13 cellular contexts compared by ENCODE assay signal in genomic region chr12:110545812-110546211, GRCh38. TPM values are rescaled to one million over a fixed set of nuclear protein-coding genes. Genes with fewer than 3 reads are reported as not detected.
A peak's percentile ranks its signal among the peaks of the same experiment; 100 is the strongest.
DNase-seq lines count a peak whose midpoint lies in the region; ATAC-seq, FAIRE-seq and TF ChIP-seq lines count a peak whose summit lies in the region.
"Had no signal": no experiment of that assay in that cellular context is flagged by ENCODE, and none has a peak within 500 bp of the region (broad histone marks: within the 10 kb centered on the region; RNA-seq: fewer than 3 reads in every experiment).

No MANE protein-coding gene starts in this region.

- CTCF ChIA-PET in GM10248 (lab: Yijun Ruan, JAX), result interaction anchor here (0.7 to 0.8 kb wide), 2 partner anchors 9 to 57 kb away, joined by 3 to 4 read pairs; no protein-coding TSS in a partner anchor

- TF ChIP-seq CTCF in natural killer cell (IDR thresholded peaks at IDR 0.05), result no peak
- no peak for TF ChIP-seq CTCF in astrocyte (IDR thresholded peaks at IDR 0.05; ENCODE audit: insufficient read depth, low read depth, low read length)
- TF ChIP-seq CTCF in GM10248 (IDR thresholded peaks at IDR 0.05; ENCODE audit: control extremely low read depth, extremely low read depth, low read depth, missing control alignments), result no peak

- peaks cover 17% of the 10 kb centered on the region for H3K4me1 ChIP-seq in astrocyte (ENCODE audit: insufficient read depth, low read length)

- H3K4me2 ChIP-seq in astrocyte (ENCODE audit: low read length), result peak overlapping the region; percentile 48

- no peaks in the 10 kb centered on the region for H3K27me3 ChIP-seq in astrocyte (ENCODE audit: insufficient read depth, low read length)
- H3K27me3 ChIP-seq: right lobe of liver had no signal

- intact Hi-C loops in natural killer cell (cut with micrococcal nuclease), result loop anchor here (5.0 kb wide), 1 partner anchor 36 kb away; the partner anchor contains the start of gene PPTC7

- no peaks in the 10 kb centered on the region for H3K9me3 Mint-ChIP-seq in natural killer cell
- H3K9me3 Mint-ChIP-seq in natural killer cell treated with Interleukin-12 subunit alpha and Interleukin-12 subunit beta and Interleukin-15 and Interleukin-18, amount 100 ng/mL, for 72 hours, result no peaks in the 10 kb centered on the region
- no peaks in the 10 kb centered on the region for H3K9me3 Mint-ChIP-seq in astrocyte (ENCODE audit: unreplicated experiment)
- no peaks in the 10 kb centered on the region for H3K9me3 Mint-ChIP-seq in memory B cell
- H3K9me3 Mint-ChIP-seq: activated naive CD4-positive, alpha-beta T cell treated with anti-CD3 and anti-CD28 coated beads, Interleukin-2, amount 10 ng/mL, durations not matched to agents 7 days and 5 days had no signal

- DNase-seq in natural killer cell, result no peak
- no peak for DNase-seq in natural killer cell treated with Interleukin-12 subunit alpha and Interleukin-12 subunit beta and Interleukin-15 and Interleukin-18, amount 100 ng/mL, for 72 hours (ENCODE audit: low spot score)
- DNase-seq in astrocyte (ENCODE audit: low read depth), result no peak
- no peak for DNase-seq in memory B cell (ENCODE audit: low spot score in 2 of 2)
- DNase-seq in GM10248 (ENCODE audit: extremely low spot score), result no peak
- no peak for DNase-seq in stimulated activated CD4-positive, alpha-beta T cell treated with anti-CD3 and anti-CD28 coated beads, Interleukin-2, amount 100 ng/mL, for 48 hours
- no peak for DNase-seq in NCI-H2171 (lab: John Stamatoyannopoulos, UW)
- DNase-seq: activated naive CD4-positive, alpha-beta T cell treated with anti-CD3 and anti-CD28 coated beads, Interleukin-2, amount 10 ng/mL, durations not matched to agents 7 days and 5 days; NCI-H510A; right lobe of liver; SIG-M5 had no signal

- no peaks in the 10 kb centered on the region for H3K9me3 ChIP-seq in astrocyte (ENCODE audit: insufficient read depth, low read depth, low read length)
- H3K9me3 ChIP-seq: right lobe of liver had no signal

- POLR2A ChIA-PET in GM10248 (lab: Yijun Ruan, JAX), result no interaction called here

- H3K36me3 ChIP-seq in astrocyte (ENCODE audit: insufficient read depth, low read length), result peaks cover 3% of the 10 kb centered on the region

- peak overlapping the region; percentile 46 for H3K27ac ChIP-seq in astrocyte (ENCODE audit: low read depth, low read length)
- H3K27ac ChIP-seq: HL-60 had no signal

- peak overlapping the region; percentile 15 for H3K9ac ChIP-seq in astrocyte (ENCODE audit: low read length)

- H3K4me1 Mint-ChIP-seq in natural killer cell, result peaks cover 34 to 39% of the 10 kb centered on the region in 2 donors
- peaks cover 34 to 41% of the 10 kb centered on the region in 2 donors for H3K4me1 Mint-ChIP-seq in natural killer cell treated with Interleukin-12 subunit alpha and Interleukin-12 subunit beta and Interleukin-15 and Interleukin-18, amount 100 ng/mL, for 72 hours (ENCODE audit: low read depth in 2 of 2)
- H3K4me1 Mint-ChIP-seq in astrocyte (ENCODE audit: low read depth, unreplicated experiment), result peaks cover 28% of the 10 kb centered on the region
- H3K4me1 Mint-ChIP-seq in memory B cell, result peaks cover 28% of the 10 kb centered on the region

- H2AFZ ChIP-seq in astrocyte (ENCODE audit: low read depth, low read length), result no peak overlapping the region

- H3K27ac Mint-ChIP-seq in natural killer cell (peak overlapping the region; percentile 19 to 25), astrocyte (ENCODE audit: unreplicated experiment) (peak overlapping the region; percentile 71), memory B cell (peak overlapping the region; percentile 81)
- peak overlapping the region in 1 of 2 donors; percentile 65 for H3K27ac Mint-ChIP-seq in natural killer cell treated with Interleukin-12 subunit alpha and Interleukin-12 subunit beta and Interleukin-15 and Interleukin-18, amount 100 ng/mL, for 72 hours
- H3K27ac Mint-ChIP-seq: activated naive CD4-positive, alpha-beta T cell treated with anti-CD3 and anti-CD28 coated beads, Interleukin-2, amount 10 ng/mL, durations not matched to agents 7 days and 5 days had no signal

- no peak overlapping the region for H3K4me3 ChIP-seq in astrocyte (ENCODE audit: insufficient read depth, low read depth, low read length)
- H3K4me3 ChIP-seq: right lobe of liver had no signal

- H3K79me2 ChIP-seq in astrocyte (ENCODE audit: insufficient read depth, low read length), result no peaks in the 10 kb centered on the region

- H3K4me3 Mint-ChIP-seq in natural killer cell (no peak overlapping the region), astrocyte (ENCODE audit: unreplicated experiment) (peak overlapping the region; percentile 23), memory B cell (no peak overlapping the region)
- no peak overlapping the region for H3K4me3 Mint-ChIP-seq in natural killer cell treated with Interleukin-12 subunit alpha and Interleukin-12 subunit beta and Interleukin-15 and Interleukin-18, amount 100 ng/mL, for 72 hours
- H3K4me3 Mint-ChIP-seq: activated naive CD4-positive, alpha-beta T cell treated with anti-CD3 and anti-CD28 coated beads, Interleukin-2, amount 10 ng/mL, durations not matched to agents 7 days and 5 days had no signal

- H3K36me3 Mint-ChIP-seq in natural killer cell, result no peaks in the 10 kb centered on the region
- H3K36me3 Mint-ChIP-seq in natural killer cell treated with Interleukin-12 subunit alpha and Interleukin-12 subunit beta and Interleukin-15 and Interleukin-18, amount 100 ng/mL, for 72 hours, result no peaks in the 10 kb centered on the region
- peaks cover 2% of the 10 kb centered on the region for H3K36me3 Mint-ChIP-seq in astrocyte (ENCODE audit: low read depth, unreplicated experiment)
- peaks cover 22% of the 10 kb centered on the region for H3K36me3 Mint-ChIP-seq in memory B cell

- peaks cover 42% of the 10 kb centered on the region for H4K20me1 ChIP-seq in astrocyte (ENCODE audit: insufficient read depth, low read length)

- H3K27me3 Mint-ChIP-seq in natural killer cell (ENCODE audit: low read depth in 2 of 2) (no peaks in the 10 kb centered on the region), astrocyte (ENCODE audit: low read depth, unreplicated experiment) (no peaks in the 10 kb centered on the region), memory B cell (no peaks in the 10 kb centered on the region)
- no peaks in the 10 kb centered on the region for H3K27me3 Mint-ChIP-seq in natural killer cell treated with Interleukin-12 subunit alpha and Interleukin-12 subunit beta and Interleukin-15 and Interleukin-18, amount 100 ng/mL, for 72 hours
- H3K27me3 Mint-ChIP-seq: activated naive CD4-positive, alpha-beta T cell treated with anti-CD3 and anti-CD28 coated beads, Interleukin-2, amount 10 ng/mL, durations not matched to agents 7 days and 5 days had no signal

- FAIRE-seq in astrocyte (lab: Jason Lieb, UNC), result no peak

- no peak for ATAC-seq in natural killer cell
- ATAC-seq in natural killer cell treated with Interleukin-12 subunit alpha and Interleukin-12 subunit beta and Interleukin-15 and Interleukin-18, amount 100 ng/mL, for 72 hours, result no peak
- no peak for ATAC-seq in memory B cell (ENCODE audit: low read depth)
- no peak for ATAC-seq in GM21825 (IDR thresholded peaks at IDR 0.05; ENCODE audit: unreplicated experiment)

RNA-seq across cellular contexts. Expression of gene PPTC7, which starts 37.3 kb away (rescaled TPM):
- total RNA-seq in natural killer cell (10 to 100 TPM; 44.0 to 52.7 (median 48.0) TPM), astrocyte (14.9 and 16.6 TPM in 2 replicates)
- total RNA-seq in natural killer cell treated with Interleukin-12 subunit alpha and Interleukin-12 subunit beta and Interleukin-15 and Interleukin-18, amount 100 ng/mL, for 72 hours, result 10 to 100 TPM; 35.2 to 42.1 TPM

RNA-seq across cellular contexts. Expression of gene RAD9B, which starts 43.7 kb away (rescaled TPM):
- total RNA-seq in natural killer cell (1 to 10 TPM in 1 of 3 donors, under 1 TPM in 2; 0.18 to 1.8 (median 0.91) TPM), astrocyte (0.53 and 0.66 TPM in 2 replicates)
- under 1 TPM; 0.45 to 0.62 TPM for total RNA-seq in natural killer cell treated with Interleukin-12 subunit alpha and Interleukin-12 subunit beta and Interleukin-15 and Interleukin-18, amount 100 ng/mL, for 72 hours

RNA-seq across cellular contexts. Expression of gene VPS29, which starts 43.9 kb away (rescaled TPM):
- total RNA-seq in natural killer cell, result 100 to 1,000 TPM in 1 of 3 donors, 10 to 100 TPM in 2; 94.3 to 115 (median 99.6) TPM
- total RNA-seq in natural killer cell treated with Interleukin-12 subunit alpha and Interleukin-12 subunit beta and Interleukin-15 and Interleukin-18, amount 100 ng/mL, for 72 hours, result 100 to 1,000 TPM; 105 to 120 TPM
- total RNA-seq in astrocyte, result 78.1 and 80.7 TPM in 2 replicates
